In the genomic region with DNA sequence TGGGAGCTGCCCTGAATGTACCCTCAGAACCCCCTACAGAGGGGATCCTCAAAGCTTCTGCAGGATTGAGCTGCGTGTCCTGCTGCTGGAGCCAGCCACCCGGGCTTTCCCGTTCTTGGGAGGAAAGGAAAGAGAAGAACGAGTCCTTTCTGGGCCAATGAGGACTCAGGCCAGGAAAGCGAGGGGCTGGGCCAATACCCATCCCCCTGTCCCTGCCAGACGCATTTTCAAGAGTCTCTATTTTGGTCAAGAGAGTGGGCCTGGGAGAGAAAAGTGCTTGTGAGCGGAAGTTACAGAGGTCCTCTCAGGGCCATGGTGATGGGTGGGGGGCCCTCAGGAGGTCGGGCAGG, we compare ENCODE assay signal across 14 cellular contexts.
"Had no signal": no experiment of that assay in that cellular context is flagged by ENCODE, and none has a peak within 500 bp of the region (broad histone marks: within the 10 kb centered on the region; RNA-seq: fewer than 3 reads in every experiment).

No MANE protein-coding gene starts in this region.

- H3K4me3 ChIP-seq: colonic mucosa, hepatocyte, mucosa of descending colon, pancreas, prostate gland, spleen, testis, tibial nerve had no signal

- DNase-seq: foreskin keratinocyte; spleen; stimulated activated CD4-positive, alpha-beta T cell treated with anti-CD3 and anti-CD28 coated beads, Interleukin-4, amount 100 ng/mL, for 24 hours had no signal

- H3K27ac Mint-ChIP-seq: naive thymus-derived CD8-positive, alpha-beta T cell; stimulated activated memory B cell treated with anti-CD40 and anti-IgM and Interleukin-4, amounts not matched to agents 10 μg/mL and 1 μg/mL and 100 μg/mL, for 72 hours; stimulated activated naive CD8-positive, alpha-beta T cell treated with anti-CD3 and anti-CD28 coated beads, Interleukin-15, amount 100 ng/mL, for 72 hours had no signal

- H3K36me3 ChIP-seq: colonic mucosa, pancreas, prostate gland, spleen, tibial nerve had no signal

- FAIRE-seq: endothelial cell of umbilical vein, pancreas had no signal

- H3K79me2 ChIP-seq: hepatocyte had no signal

- H3K4me1 Mint-ChIP-seq: naive thymus-derived CD8-positive, alpha-beta T cell; stimulated activated memory B cell treated with anti-CD40 and anti-IgM and Interleukin-4, amounts not matched to agents 10 μg/mL and 1 μg/mL and 100 μg/mL, for 72 hours; stimulated activated naive CD8-positive, alpha-beta T cell treated with anti-CD3 and anti-CD28 coated beads, Interleukin-15, amount 100 ng/mL, for 72 hours had no signal

- H3K36me3 Mint-ChIP-seq: naive thymus-derived CD8-positive, alpha-beta T cell; stimulated activated memory B cell treated with anti-CD40 and anti-IgM and Interleukin-4, amounts not matched to agents 10 μg/mL and 1 μg/mL and 100 μg/mL, for 72 hours had no signal

- H3K4me2 ChIP-seq: hepatocyte had no signal

- H2AFZ ChIP-seq: hepatocyte had no signal

- H3K27me3 ChIP-seq: colonic mucosa, foreskin keratinocyte, hepatocyte, pancreas, testis, tibial nerve had no signal

- H3K9me3 ChIP-seq: colonic mucosa, mucosa of descending colon, pancreas, prostate gland, spleen, testis had no signal

- H3K9me3 Mint-ChIP-seq: naive thymus-derived CD8-positive, alpha-beta T cell; stimulated activated memory B cell treated with anti-CD40 and anti-IgM and Interleukin-4, amounts not matched to agents 10 μg/mL and 1 μg/mL and 100 μg/mL, for 72 hours; stimulated activated naive CD8-positive, alpha-beta T cell treated with anti-CD3 and anti-CD28 coated beads, Interleukin-15, amount 100 ng/mL, for 72 hours had no signal

- H3K27ac ChIP-seq: colonic mucosa, foreskin keratinocyte, hepatocyte, pancreas, prostate gland, spleen, testis, tibial nerve had no signal

- H3K4me1 ChIP-seq: colonic mucosa, foreskin keratinocyte, pancreas, prostate gland, testis, tibial nerve had no signal

- H3K4me3 Mint-ChIP-seq: naive thymus-derived CD8-positive, alpha-beta T cell; stimulated activated memory B cell treated with anti-CD40 and anti-IgM and Interleukin-4, amounts not matched to agents 10 μg/mL and 1 μg/mL and 100 μg/mL, for 72 hours; stimulated activated naive CD8-positive, alpha-beta T cell treated with anti-CD3 and anti-CD28 coated beads, Interleukin-15, amount 100 ng/mL, for 72 hours had no signal

- ATAC-seq: naive thymus-derived CD8-positive, alpha-beta T cell had no signal
